Comparison of ENCODE assay signal across 23 cellular contexts in genomic region chr6:128057541-128058335, GRCh38.
DNase-seq lines count a peak whose midpoint lies in the region; FAIRE-seq and TF ChIP-seq lines count a peak whose summit lies in the region.
"Had no signal": no experiment of that assay in that cellular context is flagged by ENCODE, and none has a peak within 500 bp of the region (broad histone marks: within the 10 kb centered on the region; RNA-seq: fewer than 3 reads in every experiment).

No MANE protein-coding gene starts in this region.

- peak; percentile 4 for FAIRE-seq in GM19239 (lab: Jason Lieb, UNC)
- FAIRE-seq: A549 had no signal

- peaks cover 6% of the 10 kb centered on the region; the same call in 1 of the 2 replicates for H3K36me3 ChIP-seq in ACC112 (ENCODE audit: insufficient read depth, low read length)
- H3K36me3 ChIP-seq: colonic mucosa, HAP-1, vagina, WERI-Rb-1 had no signal

- no peaks in the 10 kb centered on the region for H3K27me3 ChIP-seq in ACC112 (ENCODE audit: insufficient read depth, low read length)
- H3K27me3 ChIP-seq: colonic mucosa, sigmoid colon, testis, vagina had no signal

- DNase-seq in GM19239 (ENCODE audit: insufficient read length, low spot score): no peak
- DNase-seq in amniotic stem cell (lab: John Stamatoyannopoulos, UW): peak; percentile 23
- peak; percentile 20 for DNase-seq in fibroblast of the aortic adventitia (ENCODE audit: low read depth)
- DNase-seq in NCI-H1105 (lab: John Stamatoyannopoulos, UW): no peak
- DNase-seq in activated naive CD4-positive, alpha-beta T cell (lab: John Stamatoyannopoulos, UW): no peak
- DNase-seq in NOMO-1 treated with dmso at 0.1 percent for 144 hours (lab: John Stamatoyannopoulos, UW; ENCODE audit: unreplicated experiment): no peak
- no peak for DNase-seq in activated T-helper 1 cell treated with anti-CD3 and anti-CD28 coated beads, Interleukin-12 subunit alpha, Interleukin-12 subunit beta, Interleukin-2, Interleukin-4 antibody, amounts not matched to agents 30 ng/mL and 10 ng/mL and 1 ng/mL, durations not matched to agents 14 hours and 24 hours and 36 hours (ENCODE audit: low spot score)
- DNase-seq: activated naive CD4-positive, alpha-beta T cell treated with anti-CD3 and anti-CD28 coated beads, Interleukin-2, amount 10 ng/mL, durations not matched to agents 7 days and 5 days; CD4-positive, alpha-beta T cell; colonic mucosa; NCI-H1048; NCI-H2081 treated with DMSO at 0.1 percent for 48 hours; sigmoid colon; testis; WERI-Rb-1 had no signal

- H3K4me3 ChIP-seq in ACC112 (ENCODE audit: low read depth, low read length) (no peak overlapping the region), fibroblast of the aortic adventitia (ENCODE audit: low read depth, low read length) (no peak overlapping the region)
- H3K4me3 ChIP-seq: A549, colonic mucosa, HAP-1, sigmoid colon, SK-N-MC, testis, vagina had no signal

- H3K4me1 Mint-ChIP-seq in activated T-helper 1 cell treated with anti-CD3 and anti-CD28 coated beads, Interleukin-12 subunit alpha, Interleukin-12 subunit beta, Interleukin-2, Interleukin-4 antibody, amounts not matched to agents 30 ng/mL and 10 ng/mL and 1 ng/mL, durations not matched to agents 14 hours and 24 hours and 36 hours (ENCODE audit: low read depth): no peaks in the 10 kb centered on the region
- H3K4me1 Mint-ChIP-seq: activated naive CD4-positive, alpha-beta T cell treated with anti-CD3 and anti-CD28 coated beads, Interleukin-2, amount 10 ng/mL, durations not matched to agents 7 days and 5 days; memory B cell had no signal

- no peaks in the 10 kb centered on the region for H3K27me3 Mint-ChIP-seq in activated T-helper 1 cell treated with anti-CD3 and anti-CD28 coated beads, Interleukin-12 subunit alpha, Interleukin-12 subunit beta, Interleukin-2, Interleukin-4 antibody, amounts not matched to agents 30 ng/mL and 10 ng/mL and 1 ng/mL, durations not matched to agents 14 hours and 24 hours and 36 hours (ENCODE audit: insufficient read depth)
- H3K27me3 Mint-ChIP-seq: activated naive CD4-positive, alpha-beta T cell treated with anti-CD3 and anti-CD28 coated beads, Interleukin-2, amount 10 ng/mL, durations not matched to agents 7 days and 5 days; CD4-positive, alpha-beta T cell; memory B cell; natural killer cell treated with Interleukin-12 subunit alpha and Interleukin-12 subunit beta and Interleukin-15 and Interleukin-18, amount 100 ng/mL, for 72 hours had no signal

- H3K27ac ChIP-seq in ACC112 (ENCODE audit: low read depth, low read length): peak overlapping the region; percentile 21; the same call in 1 of the 2 replicates
- H3K27ac ChIP-seq: A549, colonic mucosa, KMS-11, sigmoid colon, SK-N-MC, testis, vagina, WERI-Rb-1 had no signal

- no peak overlapping the region for H3K27ac Mint-ChIP-seq in activated T-helper 1 cell treated with anti-CD3 and anti-CD28 coated beads, Interleukin-12 subunit alpha, Interleukin-12 subunit beta, Interleukin-2, Interleukin-4 antibody, amounts not matched to agents 30 ng/mL and 10 ng/mL and 1 ng/mL, durations not matched to agents 14 hours and 24 hours and 36 hours
- H3K27ac Mint-ChIP-seq: activated naive CD4-positive, alpha-beta T cell treated with anti-CD3 and anti-CD28 coated beads, Interleukin-2, amount 10 ng/mL, durations not matched to agents 7 days and 5 days; CD4-positive, alpha-beta T cell; memory B cell; natural killer cell treated with Interleukin-12 subunit alpha and Interleukin-12 subunit beta and Interleukin-15 and Interleukin-18, amount 100 ng/mL, for 72 hours had no signal

- no peak overlapping the region for H3K4me3 Mint-ChIP-seq in activated T-helper 1 cell treated with anti-CD3 and anti-CD28 coated beads, Interleukin-12 subunit alpha, Interleukin-12 subunit beta, Interleukin-2, Interleukin-4 antibody, amounts not matched to agents 30 ng/mL and 10 ng/mL and 1 ng/mL, durations not matched to agents 14 hours and 24 hours and 36 hours
- H3K4me3 Mint-ChIP-seq: activated naive CD4-positive, alpha-beta T cell treated with anti-CD3 and anti-CD28 coated beads, Interleukin-2, amount 10 ng/mL, durations not matched to agents 7 days and 5 days; CD4-positive, alpha-beta T cell; memory B cell; natural killer cell treated with Interleukin-12 subunit alpha and Interleukin-12 subunit beta and Interleukin-15 and Interleukin-18, amount 100 ng/mL, for 72 hours had no signal

- no peak overlapping the region for H2AFZ ChIP-seq in ACC112 (ENCODE audit: low read length, unreplicated experiment)

- no peak for TF ChIP-seq CTCF in fibroblast of the aortic adventitia (IDR thresholded peaks at IDR 0.05; ENCODE audit: insufficient read depth, low read length)

- H3K79me2 ChIP-seq in ACC112 (ENCODE audit: control insufficient read depth, insufficient read depth, low read length, unreplicated experiment): no peaks in the 10 kb centered on the region

- intact Hi-C loops in activated T-helper 1 cell treated with anti-CD3 and anti-CD28 coated beads, Interleukin-12 subunit alpha, Interleukin-12 subunit beta, Interleukin-2, Interleukin-4 antibody, amounts not matched to agents 30 ng/mL and 10 ng/mL and 1 ng/mL, durations not matched to agents 14 hours and 24 hours and 36 hours (cut with micrococcal nuclease): no loop called here

- H3K9me3 Mint-ChIP-seq in activated T-helper 1 cell treated with anti-CD3 and anti-CD28 coated beads, Interleukin-12 subunit alpha, Interleukin-12 subunit beta, Interleukin-2, Interleukin-4 antibody, amounts not matched to agents 30 ng/mL and 10 ng/mL and 1 ng/mL, durations not matched to agents 14 hours and 24 hours and 36 hours: no peaks in the 10 kb centered on the region
- H3K9me3 Mint-ChIP-seq: activated naive CD4-positive, alpha-beta T cell treated with anti-CD3 and anti-CD28 coated beads, Interleukin-2, amount 10 ng/mL, durations not matched to agents 7 days and 5 days; CD4-positive, alpha-beta T cell had no signal

- peaks cover 5% of the 10 kb centered on the region for H3K4me1 ChIP-seq in ACC112 (ENCODE audit: control insufficient read depth, insufficient read depth, low read length, unreplicated experiment)
- H3K4me1 ChIP-seq: colonic mucosa, HAP-1, sigmoid colon, testis, vagina had no signal

- H3K36me3 Mint-ChIP-seq in activated T-helper 1 cell treated with anti-CD3 and anti-CD28 coated beads, Interleukin-12 subunit alpha, Interleukin-12 subunit beta, Interleukin-2, Interleukin-4 antibody, amounts not matched to agents 30 ng/mL and 10 ng/mL and 1 ng/mL, durations not matched to agents 14 hours and 24 hours and 36 hours (ENCODE audit: low read depth): no peaks in the 10 kb centered on the region
- H3K36me3 Mint-ChIP-seq: activated naive CD4-positive, alpha-beta T cell treated with anti-CD3 and anti-CD28 coated beads, Interleukin-2, amount 10 ng/mL, durations not matched to agents 7 days and 5 days; natural killer cell treated with Interleukin-12 subunit alpha and Interleukin-12 subunit beta and Interleukin-15 and Interleukin-18, amount 100 ng/mL, for 72 hours had no signal

Comparison
In these comparisons a context has a peak if more than half of its experiments do, and no peak if none do; other contexts are left out.
1. DNase-seq: peak in amniotic stem cell (single experiment) and fibroblast of the aortic adventitia (single experiment); none in GM19239 (single experiment), NCI-H1105 (single experiment), activated naive CD4-positive, alpha-beta T cell (0 of 4), NOMO-1 treated with dmso at 0.1 percent for 144 hours (single experiment) and activated T-helper 1 cell treated with anti-CD3 and anti-CD28 coated beads, Interleukin-12 subunit alpha, Interleukin-12 subunit beta, Interleukin-2, Interleukin-4 antibody, amounts not matched to agents 30 ng/mL and 10 ng/mL and 1 ng/mL, durations not matched to agents 14 hours and 24 hours and 36 hours (single experiment).